Comparison of ENCODE assay signal across 13 cellular contexts in genomic region chr3:119672791-119673190, GRCh38. TPM values are rescaled to one million over a fixed set of nuclear protein-coding genes. Genes with fewer than 3 reads are reported as not detected.
"Had no signal": no experiment of that assay in that cellular context is flagged by ENCODE, and none has a peak within 500 bp of the region (broad histone marks: within the 10 kb centered on the region; RNA-seq: fewer than 3 reads in every experiment).

No MANE protein-coding gene starts in this region.

- ATAC-seq: pancreas, T-helper 17 cell had no signal

- H3K4me3 Mint-ChIP-seq: T-helper 17 cell had no signal

- H3K36me3 ChIP-seq: uterus had no signal

- H3K27me3 Mint-ChIP-seq: T-helper 17 cell had no signal

- H3K27ac ChIP-seq: pancreas, tibial nerve, WERI-Rb-1 had no signal

- H3K4me3 ChIP-seq: pancreas, tibial nerve, uterus had no signal

- H3K27me3 ChIP-seq: pancreas, tibial nerve, uterus had no signal

- H3K9me3 ChIP-seq: pancreas, tibial nerve, uterus had no signal

- DNase-seq: activated CD4-positive, alpha-beta T cell treated with anti-CD3 and anti-CD28 coated beads, Interleukin-2, amount 50 U/mL, for 48 hours; erythroblast; pancreas; retina; stimulated activated CD4-positive, alpha-beta T cell treated with anti-CD3 and anti-CD28 coated beads, Interleukin-15, amount 100 ng/mL, for 24 hours; stimulated activated CD4-positive, alpha-beta T cell treated with anti-CD3 and anti-CD28 coated beads, Interleukin-4, amount 100 ng/mL, for 1 hour; stimulated activated naive CD4-positive, alpha-beta T cell; T-helper 17 cell; uterus; WERI-Rb-1 had no signal

RNA-seq across cellular contexts. Expression of gene POPDC2, which starts 12.4 kb away (rescaled TPM):
- total RNA-seq: bronchial epithelial cell had no signal

RNA-seq across cellular contexts. Expression of gene CFAP91, which starts 30.0 kb away (rescaled TPM):
- total RNA-seq: bronchial epithelial cell, dermis microvascular lymphatic vessel endothelial cell had no signal
